ENCODE assay signal across 1 cellular context in genomic region chr10:114726820-114727271, GRCh38.
A peak's percentile ranks its signal among the peaks of the same experiment; 100 is the strongest.
TF ChIP-seq lines count a peak whose summit lies in the region.

No MANE protein-coding gene starts in this region.

TF ChIP-seq in HepG2, 621 proteins besides CTCF, POLR2A, EP300 and RAD21 (continued from another document):
- TF ChIP-seq KLF6 (CRISPR knock-in tag; IDR thresholded peaks at IDR 0.05) (no peak), LBX2 (CRISPR knock-in tag; IDR thresholded peaks at IDR 0.05; ENCODE audit: borderline replicate concordance) (no peak), MED1 (CRISPR knock-in tag; IDR thresholded peaks at IDR 0.05) (no peak), ZNF142 (CRISPR knock-in tag; IDR thresholded peaks at IDR 0.05) (no peak), CERS6 (CRISPR knock-in tag; IDR thresholded peaks at IDR 0.05) (no peak), SMARCC2 (IDR thresholded peaks at IDR 0.05) (no peak), ATF7 (IDR thresholded peaks at IDR 0.05) (peak; percentile 36), ATF7 (CRISPR knock-in tag; IDR thresholded peaks at IDR 0.05) (no peak), NR0B2 (CRISPR knock-in tag; IDR thresholded peaks at IDR 0.05) (no peak), SPEN (CRISPR knock-in tag; IDR thresholded peaks at IDR 0.05; ENCODE audit: low read depth) (no peak), IRF1 (CRISPR knock-in tag; IDR thresholded peaks at IDR 0.05; ENCODE audit: low read depth) (no peak)
